ENCODE assay signal across 26 cellular contexts in the genomic region with DNA sequence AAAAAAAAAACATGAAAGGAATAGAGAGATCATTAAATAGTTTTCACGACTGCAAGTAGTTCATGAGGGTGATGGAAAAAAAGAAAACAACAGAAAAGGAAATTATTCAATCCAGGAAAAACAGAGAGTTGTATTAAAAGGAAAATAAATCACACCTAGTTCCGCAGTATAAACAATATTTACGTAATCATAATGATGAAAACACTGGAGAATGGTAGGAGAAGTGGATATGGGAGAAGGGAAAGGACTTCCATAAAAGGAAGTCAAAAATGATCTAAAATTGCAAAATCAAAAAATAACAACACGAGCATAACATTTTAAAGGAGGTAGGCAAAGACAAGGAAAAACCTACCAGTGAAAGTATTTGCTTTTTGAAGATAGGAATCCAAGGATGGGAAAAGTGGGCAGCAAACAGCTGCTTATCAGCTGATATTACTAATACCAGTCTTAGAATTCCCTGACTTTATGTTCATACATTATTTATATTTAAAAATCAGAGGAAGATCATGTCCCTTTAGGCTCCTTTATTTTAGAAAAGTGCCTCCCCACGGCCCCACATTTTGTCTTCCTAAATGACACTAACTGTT.
"Had no signal": no experiment of that assay in that cellular context is flagged by ENCODE, and none has a peak within 500 bp of the region (broad histone marks: within the 10 kb centered on the region; RNA-seq: fewer than 3 reads in every experiment).

No MANE protein-coding gene starts in this region.

- H3K27me3 ChIP-seq: pancreas, spleen, tibial nerve, uterus had no signal

- H3K4me3 ChIP-seq: left ventricle myocardium inferior, lung, pancreas, prostate gland, spleen, tibial nerve, uterus had no signal

- H3K4me1 ChIP-seq: left ventricle myocardium inferior, prostate gland, spleen, tibial nerve, uterus had no signal

- H3K27me3 Mint-ChIP-seq: naive thymus-derived CD4-positive, alpha-beta T cell; natural killer cell treated with Interleukin-12 subunit alpha and Interleukin-12 subunit beta and Interleukin-15 and Interleukin-18, amount 100 ng/mL, for 72 hours; stimulated activated memory B cell treated with anti-CD40 and anti-IgM and Interleukin-4, amounts not matched to agents 10 μg/mL and 1 μg/mL and 100 μg/mL, for 72 hours; stimulated activated naive CD8-positive, alpha-beta T cell treated with anti-CD3 and anti-CD28 coated beads, Interleukin-15, amount 100 ng/mL, for 72 hours; type B pancreatic cell had no signal

- H3K9me3 Mint-ChIP-seq: naive thymus-derived CD4-positive, alpha-beta T cell; natural killer cell treated with Interleukin-12 subunit alpha and Interleukin-12 subunit beta and Interleukin-15 and Interleukin-18, amount 100 ng/mL, for 72 hours; neural crest cell; stimulated activated memory B cell treated with anti-CD40 and anti-IgM and Interleukin-4, amounts not matched to agents 10 μg/mL and 1 μg/mL and 100 μg/mL, for 72 hours; stimulated activated naive CD8-positive, alpha-beta T cell treated with anti-CD3 and anti-CD28 coated beads, Interleukin-15, amount 100 ng/mL, for 72 hours; type B pancreatic cell had no signal

- FAIRE-seq: pancreas, small intestine had no signal

- H3K9me3 ChIP-seq: left ventricle myocardium inferior, pancreas, prostate gland, spleen, uterus had no signal

- H3K36me3 ChIP-seq: pancreas, prostate gland, uterus had no signal

- H3K4me1 Mint-ChIP-seq: mesothelial cell of epicardium; naive thymus-derived CD4-positive, alpha-beta T cell; neural crest cell; stimulated activated memory B cell treated with anti-CD40 and anti-IgM and Interleukin-4, amounts not matched to agents 10 μg/mL and 1 μg/mL and 100 μg/mL, for 72 hours; stimulated activated naive CD8-positive, alpha-beta T cell treated with anti-CD3 and anti-CD28 coated beads, Interleukin-15, amount 100 ng/mL, for 72 hours had no signal

- H3K4me3 Mint-ChIP-seq: mesothelial cell of epicardium; naive thymus-derived CD4-positive, alpha-beta T cell; natural killer cell treated with Interleukin-12 subunit alpha and Interleukin-12 subunit beta and Interleukin-15 and Interleukin-18, amount 100 ng/mL, for 72 hours; neural crest cell; stimulated activated memory B cell treated with anti-CD40 and anti-IgM and Interleukin-4, amounts not matched to agents 10 μg/mL and 1 μg/mL and 100 μg/mL, for 72 hours; stimulated activated naive CD8-positive, alpha-beta T cell treated with anti-CD3 and anti-CD28 coated beads, Interleukin-15, amount 100 ng/mL, for 72 hours; type B pancreatic cell had no signal

- ATAC-seq: naive thymus-derived CD4-positive, alpha-beta T cell; natural killer cell treated with Interleukin-12 subunit alpha and Interleukin-12 subunit beta and Interleukin-15 and Interleukin-18, amount 100 ng/mL, for 72 hours; right cardiac atrium; sciatic nerve; stimulated activated memory B cell treated with anti-CD40 and anti-IgM and Interleukin-4, amounts not matched to agents 10 μg/mL and 1 μg/mL and 100 μg/mL, for 72 hours; stimulated activated naive CD8-positive, alpha-beta T cell treated with anti-CD3 and anti-CD28 coated beads, Interleukin-15, amount 100 ng/mL, for 72 hours had no signal

- H3K27ac Mint-ChIP-seq: mesothelial cell of epicardium; naive thymus-derived CD4-positive, alpha-beta T cell; natural killer cell treated with Interleukin-12 subunit alpha and Interleukin-12 subunit beta and Interleukin-15 and Interleukin-18, amount 100 ng/mL, for 72 hours; stimulated activated memory B cell treated with anti-CD40 and anti-IgM and Interleukin-4, amounts not matched to agents 10 μg/mL and 1 μg/mL and 100 μg/mL, for 72 hours; stimulated activated naive CD8-positive, alpha-beta T cell treated with anti-CD3 and anti-CD28 coated beads, Interleukin-15, amount 100 ng/mL, for 72 hours; type B pancreatic cell had no signal

- DNase-seq: islet precursor cell; left ventricle myocardium inferior; mesendoderm; naive thymus-derived CD4-positive, alpha-beta T cell; nucleus accumbens; pancreas; posterior cingulate gyrus; retina; right cardiac atrium; small intestine; spleen; stimulated activated CD4-positive, alpha-beta T cell treated with anti-CD3 and anti-CD28 coated beads, Interleukin-4, amount 100 ng/mL, for 4 hours; stimulated activated CD8-positive, alpha-beta memory T cell treated with anti-CD3 and anti-CD28 coated beads, Interleukin-4, amount 100 ng/mL, for 48 hours; stimulated activated naive CD4-positive, alpha-beta T cell treated with Interleukin-2 at 50 U/mL for 16 hours; stimulated activated naive CD8-positive, alpha-beta T cell treated with anti-CD3 and anti-CD28 coated beads, Interleukin-15, amount 100 ng/mL, for 72 hours; substantia nigra; uterus had no signal

- H3K27ac ChIP-seq: left ventricle myocardium inferior, prostate gland, spleen, uterus had no signal
